1 cellular context compared by ENCODE assay signal in genomic region chr20:62674370-62674769, GRCh38.
TF ChIP-seq lines count a peak whose summit lies in the region.

No MANE protein-coding gene starts in this region.

TF ChIP-seq in GM12878, 131 proteins besides CTCF, POLR2A, EP300 and RAD21:
- TF ChIP-seq ZBTB4 (CRISPR knock-in tag; IDR thresholded peaks at IDR 0.05) (no peak), BCL3 (IDR thresholded peaks at IDR 0.05; ENCODE audit: borderline replicate concordance, insufficient read depth, low read depth, low read length, poor library complexity, severe bottlenecking) (peak; percentile 51)
